ENCODE assay signal across 10 cellular contexts in the genomic region with DNA sequence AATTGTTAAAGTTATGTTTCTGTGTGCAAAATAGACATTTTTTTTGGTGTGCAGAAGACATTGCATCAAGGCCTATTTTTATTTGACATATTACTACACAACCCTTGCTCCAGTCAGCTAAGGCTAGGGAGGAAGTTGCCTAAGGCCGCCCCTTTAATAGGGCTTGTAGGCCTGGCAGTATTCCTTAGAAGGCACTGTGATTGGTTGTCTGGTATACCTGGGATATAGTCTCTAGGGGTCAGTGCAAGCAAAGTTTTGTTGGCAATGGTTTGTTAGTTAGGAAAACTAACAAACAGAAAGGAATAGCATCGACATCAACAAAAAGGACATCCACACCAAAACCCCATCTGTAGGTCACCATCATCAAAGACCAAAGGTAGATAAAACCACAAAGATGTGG. TPM values are rescaled to one million over a fixed set of nuclear protein-coding genes. Genes with fewer than 3 reads are reported as not detected.
DNase-seq lines count a peak whose midpoint lies in the region; ATAC-seq, FAIRE-seq and TF ChIP-seq lines count a peak whose summit lies in the region.
"Had no signal": no experiment of that assay in that cellular context is flagged by ENCODE, and none has a peak within 500 bp of the region (broad histone marks: within the 10 kb centered on the region; RNA-seq: fewer than 3 reads in every experiment).

No MANE protein-coding gene starts in this region.

- H3K27ac Mint-ChIP-seq in neural progenitor cell (no peak overlapping the region), nephron progenitor cell (no peak overlapping the region)
- no peak overlapping the region for H3K27ac Mint-ChIP-seq in effector memory CD8-positive, alpha-beta T cell

- H3K79me1 ChIP-seq in H1 (ENCODE audit: low read depth, low read length) = no peaks in the 10 kb centered on the region

- H2AK5ac ChIP-seq in H1 (ENCODE audit: low read depth, low read length) = no peak overlapping the region

- peaks cover 10% of the 10 kb centered on the region for H3K36me3 Mint-ChIP-seq in neural progenitor cell
- no peaks in the 10 kb centered on the region for H3K36me3 Mint-ChIP-seq in effector memory CD8-positive, alpha-beta T cell (ENCODE audit: insufficient read depth)
- peaks cover 18% of the 10 kb centered on the region for H3K36me3 Mint-ChIP-seq in nephron progenitor cell (ENCODE audit: low read depth)

- H3K27me3 ChIP-seq in H1 (replicated peaks in 1 of 4; ENCODE audit: control insufficient read depth in 3 of 4, extremely low read depth in 1 of 4, insufficient read depth in 3 of 4, low read length in 3 of 4) (no peaks in the 10 kb centered on the region), neural progenitor cell (no peaks in the 10 kb centered on the region)

- H4K20me1 ChIP-seq in H1 (replicated peaks in 1 of 2; ENCODE audit: control insufficient read depth in 1 of 2, insufficient read depth in 2 of 2, low read length in 2 of 2) = no peaks in the 10 kb centered on the region
- H4K20me1 ChIP-seq in neural progenitor cell (ENCODE audit: low read depth) = no peaks in the 10 kb centered on the region

- ATAC-seq in effector memory CD8-positive, alpha-beta T cell (replicated peaks) = no peak

- no peaks in the 10 kb centered on the region for H3K9me3 Mint-ChIP-seq in neural progenitor cell
- H3K9me3 Mint-ChIP-seq in effector memory CD8-positive, alpha-beta T cell = no peaks in the 10 kb centered on the region
- peaks cover 9% of the 10 kb centered on the region for H3K9me3 Mint-ChIP-seq in nephron progenitor cell

- CTCF ChIA-PET in H1 (lab: Charles Lee; ENCODE audit: partially characterized antibody) = interaction anchor here (0.7 to 5.6 kb wide), 9 partner anchors 10 to 376 kb away, joined by 3 to 26 read pairs (median 3); no protein-coding TSS in a partner anchor

- no peaks in the 10 kb centered on the region for H3K79me2 ChIP-seq in H1 (ENCODE audit: control insufficient read depth in 1 of 2, insufficient read depth in 2 of 2, low read length in 2 of 2)
- no peaks in the 10 kb centered on the region for H3K79me2 ChIP-seq in neural progenitor cell (ENCODE audit: low read depth)

- H4K5ac ChIP-seq in H1 (ENCODE audit: insufficient read length, low read depth, low read length) = no peak overlapping the region

- peak; percentile 58 to 69 for TF ChIP-seq RAD21 in H1 (IDR thresholded peaks at IDR 0.05 in 1 of 2, conservative IDR thresholded peaks at IDR 0.05 in 1 of 2; ENCODE audit: low read depth in 2 of 2, low read length in 2 of 2)

- H3K4ac ChIP-seq in H1 (replicated peaks; ENCODE audit: insufficient read length, low read depth, low read length) = no peak overlapping the region

- no peak overlapping the region for H3K23ac ChIP-seq in H1 (ENCODE audit: insufficient read length)

- H3K18ac ChIP-seq in H1 (ENCODE audit: extremely low read depth, low read length) = no peak overlapping the region

- no peak overlapping the region for H4K91ac ChIP-seq in H1 (replicated peaks; ENCODE audit: insufficient read length, low read length)

- no peak for TF ChIP-seq POLR2A in H1 (IDR thresholded peaks at IDR 0.05; ENCODE audit: control extremely low read depth in 1 of 2, low read depth in 2 of 2, low read length in 2 of 2)

- H3K4me1 ChIP-seq in H1 (replicated peaks in 1 of 4; ENCODE audit: control insufficient read depth in 3 of 4, insufficient read depth in 4 of 4, low read length in 3 of 4) (no peaks in the 10 kb centered on the region), neural progenitor cell (peaks cover 4% of the 10 kb centered on the region)

- TF ChIP-seq CTCF in H1 (IDR thresholded peaks at IDR 0.05; ENCODE audit: control extremely low read depth in 1 of 3, insufficient read depth in 1 of 3, low read depth in 1 of 3, low read length in 3 of 3) (peak in 2 of 3 experiments; percentile 36 to 48; a peak in 3 of 4 replicates), neural progenitor cell (IDR thresholded peaks at IDR 0.05) (peak; percentile 43), nephron progenitor cell (IDR thresholded peaks at IDR 0.05) (no peak)

- H3K27me3 Mint-ChIP-seq in neural progenitor cell (ENCODE audit: insufficient read depth, low read depth) = no peaks in the 10 kb centered on the region
- no peaks in the 10 kb centered on the region for H3K27me3 Mint-ChIP-seq in effector memory CD8-positive, alpha-beta T cell
- peaks cover 3% of the 10 kb centered on the region for H3K27me3 Mint-ChIP-seq in nephron progenitor cell (ENCODE audit: low read depth, poor library complexity)

- H2BK20ac ChIP-seq in H1 (ENCODE audit: low read length) = no peak overlapping the region

- H4K8ac ChIP-seq in H1 (ENCODE audit: extremely low read depth, insufficient read depth, low read length) = no peak overlapping the region

- H3K9ac ChIP-seq in H1 (replicated peaks in 1 of 4; ENCODE audit: extremely low read depth in 1 of 4, low read depth in 3 of 4, low read length in 3 of 4) (no peak overlapping the region), neural progenitor cell (no peak overlapping the region)

- H3K14ac ChIP-seq in H1 (ENCODE audit: insufficient read length) = no peak overlapping the region

- H3K9me3 ChIP-seq in H1 (ENCODE audit: insufficient read depth in 2 of 2, low read depth in 1 of 2, low read length in 1 of 2) (no peaks in the 10 kb centered on the region), neural progenitor cell (ENCODE audit: low read depth) (no peaks in the 10 kb centered on the region)

- H3K4me3 Mint-ChIP-seq in neural progenitor cell (no peak overlapping the region), nephron progenitor cell (no peak overlapping the region)
- no peak overlapping the region for H3K4me3 Mint-ChIP-seq in effector memory CD8-positive, alpha-beta T cell

- peak; percentile 11 for FAIRE-seq in GM19239 (lab: Jason Lieb, UNC)
- peak; percentile 86 for FAIRE-seq in H1 (lab: Jason Lieb, UNC)

- H3K4me2 ChIP-seq in H1 (ENCODE audit: insufficient read depth in 1 of 2, low read depth in 2 of 2, low read length in 2 of 2) = no peak overlapping the region
- no peak overlapping the region for H3K4me2 ChIP-seq in neural progenitor cell

- no peak overlapping the region for H2BK15ac ChIP-seq in H1 (ENCODE audit: low read length)

- no peak overlapping the region for H2AFZ ChIP-seq in H1 (ENCODE audit: low read length)
- no peak overlapping the region for H2AFZ ChIP-seq in neural progenitor cell (replicated peaks)

- no peaks in the 10 kb centered on the region for H3K23me2 ChIP-seq in H1 (ENCODE audit: low read depth, low read length)

- no peak for TF ChIP-seq EP300 in H1 (IDR thresholded peaks at IDR 0.05; ENCODE audit: borderline replicate concordance in 1 of 2, low read depth in 2 of 2, low read length in 2 of 2)

- H3K27ac ChIP-seq in H1 (ENCODE audit: low read depth, low read length) = no peak overlapping the region
- H3K27ac ChIP-seq in neural progenitor cell = no peak overlapping the region

- H2BK5ac ChIP-seq in H1 (ENCODE audit: low read depth, low read length) = no peak overlapping the region

- H3K4me3 ChIP-seq in H1 (ENCODE audit: extremely low read depth in 1 of 4, insufficient read depth in 2 of 4, low read depth in 3 of 4, low read length in 4 of 4) (no peak overlapping the region), neural progenitor cell (no peak overlapping the region)

- no peak overlapping the region for H2BK120ac ChIP-seq in H1 (replicated peaks; ENCODE audit: low read depth, low read length)

- POLR2A ChIA-PET in H1 (lab: Charles Lee; ENCODE audit: partially characterized antibody) = no interaction called here

- H3K36me3 ChIP-seq in H1 (ENCODE audit: control insufficient read depth in 2 of 4, insufficient read depth in 4 of 4, low read length in 3 of 4) (no peaks in the 10 kb centered on the region), neural progenitor cell (no peaks in the 10 kb centered on the region)

- in situ Hi-C loops in KBM-7 (cut with MboI; ENCODE audit: low pct_unique_long_range_greater_than_20kb, low sequenced_read_pairs) = no loop called here

- DNase-seq in GM19239 (ENCODE audit: insufficient read length, low spot score) (no peak), NOMO-1 treated with DMSO at 0.1 percent for 48 hours (lab: John Stamatoyannopoulos, UW; ENCODE audit: unreplicated experiment) (peak; percentile 86), H1 (ENCODE audit: low read depth in 1 of 2, low spot score in 2 of 2) (no peak), neural progenitor cell (ENCODE audit: low spot score) (peak; percentile 48), KBM-7 (no peak), nephron progenitor cell (no peak)
- no peak for DNase-seq in effector memory CD8-positive, alpha-beta T cell
- DNase-seq: caudate nucleus; retina; stimulated activated naive CD4-positive, alpha-beta T cell treated with Interleukin-2 at 50 U/mL for 16 hours had no signal

- H3K4me1 Mint-ChIP-seq in neural progenitor cell = no peaks in the 10 kb centered on the region
- no peaks in the 10 kb centered on the region for H3K4me1 Mint-ChIP-seq in effector memory CD8-positive, alpha-beta T cell (ENCODE audit: low read depth in 2 of 2)
- no peaks in the 10 kb centered on the region for H3K4me1 Mint-ChIP-seq in nephron progenitor cell

- 77% methylated on average over 2 of the region's 2 CpGs; no CpG with 5 or more reads in 1 of the 2 experiments for WGBS in H1 (ENCODE audit: extremely low coverage in 1 of 2, insufficient coverage in 1 of 2, insufficient read length in 1 of 2, insufficient replicate concordance in 2 of 2, low coverage in 1 of 2, low lambda C conversion rate in 2 of 2, missing lambda C conversion rate in 1 of 2), 2 experiments

- peaks cover 6% of the 10 kb centered on the region for H3F3A ChIP-seq in neural progenitor cell (ENCODE audit: low read depth)

- H2BK12ac ChIP-seq in H1 (ENCODE audit: low read depth, low read length) = no peak overlapping the region

- H3K56ac ChIP-seq in H1 (replicated peaks; ENCODE audit: insufficient read length, low read depth, low read length) = no peak overlapping the region

RNA-seq across cellular contexts. Expression of a gene that starts 16.9 kb away (rescaled TPM):
- total RNA-seq in H1 (2021; fragmentation: NEBNext Ultra II Directional; extraction: Animal tissue kit (Norgen Biotek cat#: 25700)) = 3.1 and 4.0 TPM in 2 replicates
- 0.64 and 1.5 TPM in 2 replicates for polyA plus RNA-seq in H1 (2011; rRNA removed)
- polyA plus RNA-seq in H1 (2011; cell fraction: cytosol; rRNA removed) = 1.4 TPM
- 1.2 TPM for polyA plus RNA-seq in H1 (2011; cell fraction: nucleus; rRNA removed)
- polyA plus RNA-seq in H1 (2012, experiment 1 of 2) = 1.2 to 1.7 TPM (median 1.3 TPM) in 4 replicates
- 0.13 TPM for polyA plus RNA-seq in H1 (2012, experiment 2 of 2)
- polyA plus RNA-seq in H1 (2013, experiment 1 of 2) = 2.9 TPM
- 2.9 TPM for polyA plus RNA-seq in H1 (2013, experiment 2 of 2)
- polyA minus RNA-seq in H1 (2011; rRNA and poly(A)+ RNA removed) = 1.9 and 3.7 TPM in 2 replicates
- 2.7 TPM for polyA minus RNA-seq in H1 (2011; cell fraction: cytosol; rRNA and poly(A)+ RNA removed)
- 7.5 TPM for polyA minus RNA-seq in H1 (2011; cell fraction: nucleus; rRNA and poly(A)+ RNA removed)
- total RNA-seq in neural progenitor cell (ENCODE audit: low replicate concordance) = 7.4 and 11.2 TPM in 2 replicates

RNA-seq across cellular contexts. Expression of a gene that starts 35.1 kb away (rescaled TPM):
- total RNA-seq in H1 (2021; fragmentation: NEBNext Ultra II Directional; extraction: Animal tissue kit (Norgen Biotek cat#: 25700)) = not detected in 2 replicates
- not detected in 2 replicates for polyA plus RNA-seq in H1 (2011; rRNA removed)
- 0.10 TPM for polyA plus RNA-seq in H1 (2011; cell fraction: cytosol; rRNA removed)
- polyA plus RNA-seq in H1 (2011; cell fraction: nucleus; rRNA removed) = 0.06 TPM
- polyA plus RNA-seq in H1 (2012, experiment 1 of 2) = not detected in 4 replicates
- polyA plus RNA-seq in H1 (2012, experiment 2 of 2) = not detected
- 0.02 TPM for polyA plus RNA-seq in H1 (2013, experiment 1 of 2)
- not detected for polyA plus RNA-seq in H1 (2013, experiment 2 of 2)
- polyA minus RNA-seq in H1 (2011; rRNA and poly(A)+ RNA removed) = not detected in 2 replicates
- not detected for polyA minus RNA-seq in H1 (2011; cell fraction: cytosol; rRNA and poly(A)+ RNA removed)
- 0.20 TPM for polyA minus RNA-seq in H1 (2011; cell fraction: nucleus; rRNA and poly(A)+ RNA removed)
- not detected in 2 replicates for total RNA-seq in neural progenitor cell (ENCODE audit: low replicate concordance)

RNA-seq across cellular contexts. Expression of a gene that starts 51.9 kb away (rescaled TPM):
- total RNA-seq in H1 (2021; fragmentation: NEBNext Ultra II Directional; extraction: Animal tissue kit (Norgen Biotek cat#: 25700)) = not detected in 2 replicates
- polyA plus RNA-seq in H1 (2011; rRNA removed) = not detected in 2 replicates
- polyA plus RNA-seq in H1 (2011; cell fraction: cytosol; rRNA removed) = not detected
- 0.07 TPM for polyA plus RNA-seq in H1 (2011; cell fraction: nucleus; rRNA removed)
- not detected in 4 replicates for polyA plus RNA-seq in H1 (2012, experiment 1 of 2)
- not detected for polyA plus RNA-seq in H1 (2012, experiment 2 of 2)
- not detected for polyA plus RNA-seq in H1 (2013, experiment 1 of 2)
- not detected for polyA plus RNA-seq in H1 (2013, experiment 2 of 2)
- 0.16 TPM in 1 of 2 replicates, not detected in the other for polyA minus RNA-seq in H1 (2011; rRNA and poly(A)+ RNA removed)
- polyA minus RNA-seq in H1 (2011; cell fraction: cytosol; rRNA and poly(A)+ RNA removed) = not detected
- not detected for polyA minus RNA-seq in H1 (2011; cell fraction: nucleus; rRNA and poly(A)+ RNA removed)
- total RNA-seq in neural progenitor cell (ENCODE audit: low replicate concordance) = not detected in 2 replicates

Comparison
In these comparisons a context has a peak if more than half of its experiments do, and no peak if none do; other contexts are left out.
1. DNase-seq: peak in NOMO-1 treated with DMSO at 0.1 percent for 48 hours (single experiment) and neural progenitor cell (single experiment); none in GM19239 (single experiment), H1 (0 of 2), effector memory CD8-positive, alpha-beta T cell (0 of 3), KBM-7 (single experiment) and nephron progenitor cell (single experiment).